Comparison of ENCODE assay signal across 18 cellular contexts in genomic region chr11:128457874-128458273, GRCh38.
A peak's percentile ranks its signal among the peaks of the same experiment; 100 is the strongest.
DNase-seq lines count a peak whose midpoint lies in the region; ATAC-seq, FAIRE-seq and TF ChIP-seq lines count a peak whose summit lies in the region.
"Had no signal": no experiment of that assay in that cellular context is flagged by ENCODE, and none has a peak within 500 bp of the region (broad histone marks: within the 10 kb centered on the region; RNA-seq: fewer than 3 reads in every experiment).

No MANE protein-coding gene starts in this region.

- peaks cover 0 to 56% of the 10 kb centered on the region in 2 donors for H3K36me3 ChIP-seq in gastroesophageal sphincter
- H3K36me3 ChIP-seq in HepG2 (replicated peaks in 1 of 2; ENCODE audit: control insufficient read depth in 1 of 2, insufficient read depth in 2 of 2, low read length in 2 of 2), result no peaks in the 10 kb centered on the region
- H3K36me3 ChIP-seq in H7 (replicated peaks; ENCODE audit: control insufficient read depth, insufficient read depth, low read length), result peaks cover 5% of the 10 kb centered on the region

- CTCF ChIA-PET in HepG2 (lab: Yijun Ruan, JAX; ENCODE audit: low intra/inter-chr PET ratio, low total read pairs), result no interaction called here

- DNase-seq in activated T-cell treated with anti-CD3 and anti-CD28 coated beads, Interleukin-2, amount 50 U/mL, for 24 hours, result no peak
- DNase-seq in activated T-cell treated with anti-CD3 and anti-CD28 coated beads for 4 hours (no peak), T-helper 17 cell (no peak), HepG2 (ENCODE audit: low spot score) (no peak), H7 (no peak)
- DNase-seq: activated CD8-positive, alpha-beta memory T cell treated with anti-CD3 and anti-CD28 coated beads for 24 hours; activated naive CD8-positive, alpha-beta T cell treated with anti-CD3 and anti-CD28 coated beads, Interleukin-2, amount 10 ng/mL, durations not matched to agents 7 days and 5 days; DMS79; dorsolateral prefrontal cortex; kidney; NCI-H187 treated with DMSO at 0.1 percent for 48 hours; NCI-H69; T-helper 9 cell; thyroid gland had no signal

- ATAC-seq in T-helper 17 cell, result no peak
- ATAC-seq in gastroesophageal sphincter, result no peak
- no peak for ATAC-seq in stimulated activated memory B cell treated with anti-CD40 and anti-IgM and Interleukin-4, amounts not matched to agents 10 μg/mL and 1 μg/mL and 100 μg/mL, for 72 hours
- no peak for ATAC-seq in HG03442 (IDR thresholded peaks at IDR 0.05; ENCODE audit: unreplicated experiment)
- no peak for ATAC-seq in HepG2

- TF ChIP-seq CTCF in gastroesophageal sphincter (IDR thresholded peaks at IDR 0.05) (no peak), HepG2 (CRISPR knock-in tag; IDR thresholded peaks at IDR 0.05) (no peak)

- H3K9me3 ChIP-seq in T-helper 17 cell (ENCODE audit: control insufficient read depth, low read length, poor library complexity, severe bottlenecking) (no peaks in the 10 kb centered on the region), gastroesophageal sphincter (no peaks in the 10 kb centered on the region), HepG2 (ENCODE audit: low read length) (no peaks in the 10 kb centered on the region)
- H3K9me3 ChIP-seq: thyroid gland had no signal

- H3K27ac Mint-ChIP-seq in activated T-cell treated with anti-CD3 and anti-CD28 coated beads, Interleukin-2, amount 50 U/mL, for 24 hours, result peak overlapping the region; percentile 58
- H3K27ac Mint-ChIP-seq in T-helper 17 cell, result peak overlapping the region; percentile 94
- peak overlapping the region; percentile 38 for H3K27ac Mint-ChIP-seq in stimulated activated memory B cell treated with anti-CD40 and anti-IgM and Interleukin-4, amounts not matched to agents 10 μg/mL and 1 μg/mL and 100 μg/mL, for 72 hours

- no peaks in the 10 kb centered on the region for H3K27me3 Mint-ChIP-seq in activated T-cell treated with anti-CD3 and anti-CD28 coated beads, Interleukin-2, amount 50 U/mL, for 24 hours
- H3K27me3 Mint-ChIP-seq in T-helper 17 cell, result no peaks in the 10 kb centered on the region
- H3K27me3 Mint-ChIP-seq in stimulated activated memory B cell treated with anti-CD40 and anti-IgM and Interleukin-4, amounts not matched to agents 10 μg/mL and 1 μg/mL and 100 μg/mL, for 72 hours, result no peaks in the 10 kb centered on the region
- H3K27me3 Mint-ChIP-seq: activated naive CD8-positive, alpha-beta T cell treated with anti-CD3 and anti-CD28 coated beads, Interleukin-2, amount 10 ng/mL, durations not matched to agents 7 days and 5 days had no signal

- TF ChIP-seq POLR2A in gastroesophageal sphincter (IDR thresholded peaks at IDR 0.05) (no peak), HepG2 (IDR thresholded peaks at IDR 0.05; ENCODE audit: insufficient read depth in 1 of 2, low read depth in 2 of 2, low read length in 2 of 2) (no peak)

- H3K4me1 ChIP-seq in gastroesophageal sphincter (peaks cover 6 to 12% (median 8%) of the 10 kb centered on the region in 3 donors), HepG2 (ENCODE audit: insufficient read depth, low read length) (peaks cover under 1% of the 10 kb centered on the region; the same call in 1 of the 2 replicates)

- H3K4me2 ChIP-seq in HepG2 (ENCODE audit: low read depth, low read length), result no peak overlapping the region

- peaks cover 94% of the 10 kb centered on the region for H3K36me3 Mint-ChIP-seq in activated T-cell treated with anti-CD3 and anti-CD28 coated beads, Interleukin-2, amount 50 U/mL, for 24 hours (ENCODE audit: low read depth)
- peaks cover 13% of the 10 kb centered on the region for H3K36me3 Mint-ChIP-seq in T-helper 17 cell (ENCODE audit: low read depth)
- peaks cover 67% of the 10 kb centered on the region for H3K36me3 Mint-ChIP-seq in stimulated activated memory B cell treated with anti-CD40 and anti-IgM and Interleukin-4, amounts not matched to agents 10 μg/mL and 1 μg/mL and 100 μg/mL, for 72 hours

- no peaks in the 10 kb centered on the region for H4K20me1 ChIP-seq in HepG2 (ENCODE audit: insufficient read depth, low read length)

- TF ChIP-seq EP300 in gastroesophageal sphincter (IDR thresholded peaks at IDR 0.05) (no peak), HepG2 (IDR thresholded peaks at IDR 0.05; ENCODE audit: low read depth in 2 of 2, low read length in 2 of 2) (no peak), HepG2 (CRISPR knock-in tag; IDR thresholded peaks at IDR 0.05; ENCODE audit: borderline replicate concordance) (no peak)

- intact Hi-C loops in HepG2 (cut with micrococcal nuclease; ENCODE audit: unreplicated experiment), result no loop called here

- H3K4me1 Mint-ChIP-seq in activated T-cell treated with anti-CD3 and anti-CD28 coated beads, Interleukin-2, amount 50 U/mL, for 24 hours (ENCODE audit: low read depth), result peaks cover 89% of the 10 kb centered on the region
- H3K4me1 Mint-ChIP-seq in T-helper 17 cell, result peaks cover 51% of the 10 kb centered on the region
- H3K4me1 Mint-ChIP-seq in stimulated activated memory B cell treated with anti-CD40 and anti-IgM and Interleukin-4, amounts not matched to agents 10 μg/mL and 1 μg/mL and 100 μg/mL, for 72 hours, result peaks cover 38% of the 10 kb centered on the region

- no peaks in the 10 kb centered on the region for H3K79me2 ChIP-seq in HepG2 (ENCODE audit: insufficient read depth, low read length)

- no peak for TF ChIP-seq RAD21 in HepG2 (CRISPR knock-in tag; IDR thresholded peaks at IDR 0.05)

- POLR2A ChIA-PET in HepG2 (lab: Yijun Ruan, JAX), result no interaction called here

- no peaks in the 10 kb centered on the region for H3K9me3 Mint-ChIP-seq in activated T-cell treated with anti-CD3 and anti-CD28 coated beads, Interleukin-2, amount 50 U/mL, for 24 hours
- no peaks in the 10 kb centered on the region for H3K9me3 Mint-ChIP-seq in stimulated activated memory B cell treated with anti-CD40 and anti-IgM and Interleukin-4, amounts not matched to agents 10 μg/mL and 1 μg/mL and 100 μg/mL, for 72 hours
- H3K9me3 Mint-ChIP-seq: activated naive CD8-positive, alpha-beta T cell treated with anti-CD3 and anti-CD28 coated beads, Interleukin-2, amount 10 ng/mL, durations not matched to agents 7 days and 5 days had no signal

- H3K4me3 ChIP-seq in gastroesophageal sphincter (no peak overlapping the region), HepG2 (replicated peaks in 1 of 3; ENCODE audit: insufficient read depth in 1 of 3, low read depth in 2 of 3, low read length in 3 of 3) (no peak overlapping the region), H7 (ENCODE audit: insufficient read depth, low read depth, low read length) (no peak overlapping the region)
- H3K4me3 ChIP-seq: dorsolateral prefrontal cortex, thyroid gland had no signal

- peak overlapping the region in 3 of 4 donors; percentile 13 to 37 (median 36) for H3K27ac ChIP-seq in gastroesophageal sphincter
- H3K27ac ChIP-seq in HepG2 (ENCODE audit: extremely low read length, insufficient read depth, low read length), result no peak overlapping the region
- H3K27ac ChIP-seq: thyroid gland had no signal

- 83 to 96% methylated on average over 3 of the region's 3 CpGs for WGBS in gastroesophageal sphincter (ENCODE audit: low coverage in 1 of 2), 2 donors
- 100% methylated on average over 1 of the region's 3 CpGs for WGBS in HepG2 (ENCODE audit: low lambda C conversion rate)

- FAIRE-seq in HepG2 (lab: Jason Lieb, UNC), result no peak
- FAIRE-seq: A204.1, kidney had no signal

- H3K27me3 ChIP-seq in gastroesophageal sphincter (no peaks in the 10 kb centered on the region), HepG2 (ENCODE audit: control insufficient read depth in 1 of 2, insufficient read depth in 2 of 2, low read length in 2 of 2) (no peaks in the 10 kb centered on the region), H7 (ENCODE audit: control insufficient read depth, insufficient read depth, low read length) (no peaks in the 10 kb centered on the region)
- H3K27me3 ChIP-seq: dorsolateral prefrontal cortex, thyroid gland had no signal

- no peak overlapping the region for H3K9ac ChIP-seq in HepG2 (ENCODE audit: insufficient read depth, low read depth, low read length)

- H3K4me3 Mint-ChIP-seq in activated T-cell treated with anti-CD3 and anti-CD28 coated beads, Interleukin-2, amount 50 U/mL, for 24 hours, result no peak overlapping the region
- H3K4me3 Mint-ChIP-seq in T-helper 17 cell, result no peak overlapping the region
- H3K4me3 Mint-ChIP-seq in stimulated activated memory B cell treated with anti-CD40 and anti-IgM and Interleukin-4, amounts not matched to agents 10 μg/mL and 1 μg/mL and 100 μg/mL, for 72 hours, result no peak overlapping the region
- H3K4me3 Mint-ChIP-seq: activated naive CD8-positive, alpha-beta T cell treated with anti-CD3 and anti-CD28 coated beads, Interleukin-2, amount 10 ng/mL, durations not matched to agents 7 days and 5 days had no signal

- H2AFZ ChIP-seq in HepG2 (ENCODE audit: low read length), result no peak overlapping the region

- in situ Hi-C loops in HepG2 (cut with HindIII; ENCODE audit: extremely low pct_ligation_motif_present, low pct_unique_long_range_greater_than_20kb), result no loop called here

- BruUV-seq in HepG2 (replicated peaks; lab: Mats Ljungman, UMichigan), result no TSS peak

TF ChIP-seq in HepG2, 621 proteins besides CTCF, POLR2A, EP300 and RAD21:
- TF ChIP-seq ZNF788 (CRISPR knock-in tag; IDR thresholded peaks at IDR 0.05; ENCODE audit: borderline replicate concordance), result no peak
- no peak for TF ChIP-seq TERF1 (CRISPR knock-in tag; IDR thresholded peaks at IDR 0.05)
- no peak for TF ChIP-seq ZNF607 (CRISPR knock-in tag; IDR thresholded peaks at IDR 0.05; ENCODE audit: borderline replicate concordance)
- TF ChIP-seq ZNF747 (CRISPR knock-in tag; IDR thresholded peaks at IDR 0.05; ENCODE audit: borderline replicate concordance), result no peak
- no peak for TF ChIP-seq SALL2 (CRISPR knock-in tag; IDR thresholded peaks at IDR 0.05)
- TF ChIP-seq CREB3 (CRISPR knock-in tag; IDR thresholded peaks at IDR 0.05), result no peak
- TF ChIP-seq CHD4 (IDR thresholded peaks at IDR 0.05; ENCODE audit: borderline replicate concordance, low read length), result no peak

Comparison
In these comparisons a context has a peak if more than half of its experiments do, and no peak if none do; other contexts are left out.
1. H3K27ac Mint-ChIP-seq: peak in every context shown above with its lines; median percentile 94 in T-helper 17 cell; 58 in activated T-cell treated with anti-CD3 and anti-CD28 coated beads, Interleukin-2, amount 50 U/mL, for 24 hours; 38 in stimulated activated memory B cell treated with anti-CD40 and anti-IgM and Interleukin-4, amounts not matched to agents 10 μg/mL and 1 μg/mL and 100 μg/mL, for 72 hours.